Comparison of ENCODE assay signal across 8 cellular contexts in the genomic region with DNA sequence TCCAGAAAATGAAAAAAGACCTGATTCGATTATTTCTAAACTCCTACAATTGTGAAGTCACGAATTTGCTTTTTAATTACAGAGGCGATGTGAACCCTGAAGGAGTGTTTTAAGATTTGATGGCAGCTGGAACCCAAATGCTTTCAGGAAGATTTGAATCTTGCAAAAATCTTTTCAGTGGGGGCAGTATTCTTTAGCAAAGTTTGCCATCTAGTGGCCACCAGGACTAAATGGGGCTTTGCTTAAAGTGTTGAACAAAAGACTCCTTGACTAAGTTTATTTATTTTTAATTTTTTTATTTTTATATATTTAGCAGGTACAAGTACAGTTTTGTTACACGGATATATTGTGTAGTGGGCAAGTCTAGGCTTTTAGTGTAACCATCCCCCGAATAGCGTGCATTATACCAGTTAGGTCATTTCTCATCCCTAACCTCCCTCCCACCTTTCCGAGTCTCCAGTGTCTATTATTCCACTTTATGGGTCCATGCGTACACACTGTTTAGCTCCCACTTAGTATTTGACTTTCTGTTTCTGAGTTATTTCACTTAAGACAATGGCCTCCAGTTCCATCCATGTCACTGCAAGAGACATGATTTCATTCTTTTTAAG.
DNase-seq lines count a peak whose midpoint lies in the region; ATAC-seq and TF ChIP-seq lines count a peak whose summit lies in the region.

No MANE protein-coding gene starts in this region.

- H3K4me1 Mint-ChIP-seq in activated T-cell treated with anti-CD3 and anti-CD28 coated beads, Interleukin-2, amount 50 U/mL, for 4 hours (ENCODE audit: low read depth) = no peaks in the 10 kb centered on the region

- no peak overlapping the region for H3K4me3 Mint-ChIP-seq in activated T-cell treated with anti-CD3 and anti-CD28 coated beads, Interleukin-2, amount 50 U/mL, for 4 hours

- in situ Hi-C loops in ACHN (cut with HindIII; ENCODE audit: low pct_ligation_motif_present, low pct_unique_long_range_greater_than_20kb, low sequenced_read_pairs) = no loop called here
- in situ Hi-C loops in GM13976 (cut with MboI; ENCODE audit: low sequenced_read_pairs, unreplicated experiment) = loop anchor here (25.0 kb wide), 1 partner anchor 627 kb away; a partner anchor contains a TSS

- H3K9me3 ChIP-seq in PC-3 (ENCODE audit: low read length) = no peaks in the 10 kb centered on the region
- H3K9me3 ChIP-seq in fibroblast of lung (ENCODE audit: control insufficient read depth, insufficient read depth, low read depth, low read length) = no peaks in the 10 kb centered on the region

- no peaks in the 10 kb centered on the region for H3K36me3 Mint-ChIP-seq in activated T-cell treated with anti-CD3 and anti-CD28 coated beads, Interleukin-2, amount 50 U/mL, for 4 hours (ENCODE audit: insufficient read depth)

- H3K27ac ChIP-seq in PC-3 (ENCODE audit: low read length) (no peak overlapping the region), fibroblast of lung (ENCODE audit: insufficient read depth, low read length) (no peak overlapping the region)

- H3K27me3 Mint-ChIP-seq in activated T-cell treated with anti-CD3 and anti-CD28 coated beads, Interleukin-2, amount 50 U/mL, for 4 hours (ENCODE audit: low read depth) = peaks cover 1% of the 10 kb centered on the region

- H3K9me2 ChIP-seq in PC-3 (replicated peaks; ENCODE audit: low read length) = no peaks in the 10 kb centered on the region

- TF ChIP-seq CTCF in GM13976 (IDR thresholded peaks at IDR 0.05; ENCODE audit: borderline replicate concordance, control extremely low read depth, extremely low read depth, insufficient read depth, missing control alignments) (peak; percentile 31), PC-3 (conservative IDR thresholded peaks at IDR 0.05; ENCODE audit: low read depth, low read length) (peak; percentile 52), fibroblast of lung (conservative IDR thresholded peaks at IDR 0.05 in 1 of 2, IDR thresholded peaks at IDR 0.05 in 1 of 2; ENCODE audit: low read depth in 1 of 2, low read length in 2 of 2) (peak; percentile 73 to 84), omental fat pad (IDR thresholded peaks at IDR 0.05) (no peak)

- H3K4me2 ChIP-seq in PC-3 (ENCODE audit: low read length) = no peak overlapping the region
- H3K4me2 ChIP-seq in fibroblast of lung (ENCODE audit: extremely low read depth, insufficient read depth, low read length) = no peak overlapping the region

- H3K79me2 ChIP-seq in PC-3 (ENCODE audit: low read length) (no peaks in the 10 kb centered on the region), fibroblast of lung (ENCODE audit: control insufficient read depth, insufficient read depth, low read length) (no peaks in the 10 kb centered on the region)

- BruUV-seq in PC-3 (replicated peaks; lab: Mats Ljungman, UMichigan) = no TSS peak

- H2AFZ ChIP-seq in PC-3 (ENCODE audit: low read length) = no peak overlapping the region
- H2AFZ ChIP-seq in fibroblast of lung (ENCODE audit: low read length) = no peak overlapping the region

- no peaks in the 10 kb centered on the region for H3K9me3 Mint-ChIP-seq in activated T-cell treated with anti-CD3 and anti-CD28 coated beads, Interleukin-2, amount 50 U/mL, for 4 hours

- H4K20me1 ChIP-seq in PC-3 (ENCODE audit: low read length) = no peaks in the 10 kb centered on the region
- no peaks in the 10 kb centered on the region for H4K20me1 ChIP-seq in fibroblast of lung (ENCODE audit: control insufficient read depth, extremely low read depth, insufficient read depth, low read length)

- POLR2A ChIA-PET in PC-3 (lab: Charles Lee; ENCODE audit: unreplicated experiment) = no interaction called here

- CTCF ChIA-PET in PC-3 (lab: Charles Lee) = no interaction called here

- H3F3A ChIP-seq in PC-3 (ENCODE audit: low read length, unreplicated experiment) = no peaks in the 10 kb centered on the region

- H3K9ac ChIP-seq in PC-3 (ENCODE audit: low read length) (no peak overlapping the region), fibroblast of lung (ENCODE audit: insufficient read depth, low read length) (no peak overlapping the region)

- DNase-seq in ACHN (peak; percentile 26), GM13976 (ENCODE audit: low spot score) (peak; percentile 35), PC-3 (peak; percentile 46), fibroblast of lung (ENCODE audit: low read depth in 2 of 2) (peak; percentile 52 to 80), renal cortical epithelial cell (ENCODE audit: low read depth) (peak; percentile 51), omental fat pad (ENCODE audit: low spot score) (no peak)
- DNase-seq in activated T-cell treated with anti-CD3 and anti-CD28 coated beads, Interleukin-2, amount 50 U/mL, for 4 hours = no peak

- no peaks in the 10 kb centered on the region for H3K27me3 ChIP-seq in PC-3 (ENCODE audit: low read length)
- H3K27me3 ChIP-seq in fibroblast of lung (ENCODE audit: control insufficient read depth, insufficient read depth, low read length) = no peaks in the 10 kb centered on the region

- H3K4me3 ChIP-seq in PC-3 (ENCODE audit: low read length) (no peak overlapping the region), fibroblast of lung (replicated peaks in 1 of 4; ENCODE audit: control extremely low read depth in 1 of 4, insufficient read depth in 1 of 4, low read depth in 3 of 4, low read length in 4 of 4) (no peak overlapping the region)

- intact Hi-C loops in PC-3 (cut with micrococcal nuclease) = no loop called here

- no peaks in the 10 kb centered on the region for H3K4me1 ChIP-seq in PC-3 (ENCODE audit: insufficient read depth, low read length)
- H3K4me1 ChIP-seq in fibroblast of lung (ENCODE audit: control insufficient read depth, extremely low read depth, insufficient read depth, low read length) = peaks cover 4% of the 10 kb centered on the region

- no peaks in the 10 kb centered on the region for H3K36me3 ChIP-seq in PC-3 (ENCODE audit: low read depth, low read length)
- H3K36me3 ChIP-seq in fibroblast of lung (ENCODE audit: control insufficient read depth, insufficient read depth, low read length) = no peaks in the 10 kb centered on the region

- ATAC-seq in PC-3 (no peak), HG03571 (IDR thresholded peaks at IDR 0.05; ENCODE audit: unreplicated experiment) (no peak), omental fat pad (ENCODE audit: low FRiP score) (no peak)
- ATAC-seq in activated T-cell treated with anti-CD3 and anti-CD28 coated beads, Interleukin-2, amount 50 U/mL, for 4 hours = no peak

Comparison
In these comparisons a context has a peak if more than half of its experiments do, and no peak if none do; other contexts are left out.
1. DNase-seq: peak in ACHN (single experiment), GM13976 (single experiment), PC-3 (single experiment), fibroblast of lung (2 of 2) and renal cortical epithelial cell (single experiment); none in activated T-cell treated with anti-CD3 and anti-CD28 coated beads, Interleukin-2, amount 50 U/mL, for 4 hours (single experiment) and omental fat pad (single experiment).
2. CTCF ChIP-seq: peak in GM13976 (single experiment), PC-3 (single experiment) and fibroblast of lung (2 of 2); none in omental fat pad (0 of 3).